ENCODE assay signal across 1 cellular context in the genomic region with DNA sequence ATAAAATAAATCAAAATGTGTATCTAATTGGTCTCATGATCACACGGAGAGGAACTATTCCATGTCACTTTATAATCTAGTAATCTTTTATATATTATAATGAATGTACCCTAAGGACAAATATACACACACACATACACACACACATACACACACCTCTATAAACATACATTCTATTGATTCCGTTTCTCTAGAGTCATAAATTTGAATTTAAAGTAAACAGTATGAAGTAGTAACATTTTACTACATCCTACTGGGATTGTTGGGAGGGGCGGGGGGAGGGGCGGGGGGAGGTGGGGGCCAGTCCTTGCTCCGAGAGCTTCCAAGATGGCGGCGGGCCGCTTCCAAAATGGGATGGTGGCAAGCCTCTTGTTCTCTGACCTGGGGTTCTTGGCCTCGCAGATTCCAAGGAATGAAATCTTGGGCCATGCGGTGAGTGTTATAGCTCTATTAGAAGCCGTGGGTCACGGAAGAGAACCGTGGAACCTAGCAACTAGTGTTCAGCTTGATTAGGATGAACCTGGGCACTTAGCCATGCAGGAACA.
TF ChIP-seq lines count a peak whose summit lies in the region.

No MANE protein-coding gene starts in this region.

TF ChIP-seq in K562, 482 proteins besides CTCF, POLR2A, EP300 and RAD21 (continued from another document):
- TF ChIP-seq BRCA1 (IDR thresholded peaks at IDR 0.05) (no peak), BRCA1 (CRISPR knock-in tag; IDR thresholded peaks at IDR 0.05) (no peak)
